8 cellular contexts compared by ENCODE assay signal in genomic region chr19:10565567-10566407, GRCh38. TPM values are rescaled to one million over a fixed set of nuclear protein-coding genes. Genes with fewer than 3 reads are reported as not detected.
DNase-seq lines count a peak whose midpoint lies in the region; ATAC-seq and TF ChIP-seq lines count a peak whose summit lies in the region.

Gene KRI1 (minus strand): TSS chr19:10566010. CDS start chr19:10565999, 11 bp downstream.

- H3K4me1 ChIP-seq in cardiac muscle cell (ENCODE audit: low read depth) (peaks cover 10% of the 10 kb centered on the region), trophoblast cell (ENCODE audit: control insufficient read depth in 1 of 2, insufficient read depth in 2 of 2, low read length in 2 of 2) (peaks cover 9 to 14% of the 10 kb centered on the region in 2 experiments), tibial nerve (peaks cover 0 to 43% (median 34%) of the 10 kb centered on the region in 4 donors)

- peaks cover 9% of the 10 kb centered on the region for H3K79me2 ChIP-seq in trophoblast cell (ENCODE audit: control insufficient read depth, insufficient read depth, low read length, poor library complexity)

- peak; percentile 94 to 96 for TF ChIP-seq EP300 in tibial nerve (IDR thresholded peaks at IDR 0.05)

- peak within 1 kb of the TSS; percentile 93 for H3K18ac ChIP-seq in trophoblast cell (ENCODE audit: low read length)

- no peaks in the 10 kb centered on the region for H3K36me3 ChIP-seq in cardiac muscle cell
- peaks cover 6 to 9% of the 10 kb centered on the region in 2 experiments for H3K36me3 ChIP-seq in trophoblast cell (ENCODE audit: control insufficient read depth in 1 of 2, insufficient read depth in 2 of 2, low read length in 2 of 2)
- H3K36me3 ChIP-seq in tibial nerve, result peaks cover 0 to 28% (median 4%) of the 10 kb centered on the region in 3 donors

- peak within 1 kb of the TSS; percentile 22 for H3K4ac ChIP-seq in trophoblast cell (ENCODE audit: low read depth, low read length)

- TF ChIP-seq CTCF in GM12872 (IDR thresholded peaks at IDR 0.05; ENCODE audit: insufficient read depth, low read depth, low read length) (peak; percentile 54; the same call in 2 of the 3 replicates), cardiac muscle cell (IDR thresholded peaks at IDR 0.05; ENCODE audit: low read depth, low read length) (peak; percentile 20), tibial nerve (IDR thresholded peaks at IDR 0.05) (peak in 3 of 5 experiments; percentile 17 to 72 (median 69))

- H2BK120ac ChIP-seq in trophoblast cell (ENCODE audit: insufficient read depth, low read length, poor library complexity), result peak within 1 kb of the TSS; percentile 85

- H3K27ac ChIP-seq in cardiac muscle cell, result peak within 1 kb of the TSS; percentile 39
- no peak within 1 kb of the TSS for H3K27ac ChIP-seq in trophoblast cell (ENCODE audit: low read depth, low read length)
- peak within 1 kb of the TSS; percentile 91 to 96 (median 92) for H3K27ac ChIP-seq in tibial nerve

- peak within 1 kb of the TSS; percentile 18 for H2BK12ac ChIP-seq in trophoblast cell (ENCODE audit: low read length)

- ATAC-seq in HG02759 (IDR thresholded peaks at IDR 0.05; ENCODE audit: unreplicated experiment), result peak; percentile 55

- no CpG with 5 or more reads among the region's 94 CpGs for WGBS in trophoblast cell (ENCODE audit: extremely low coverage, insufficient coverage, insufficient read length)
- 0 to 1% methylated on average over 29 to 62 of the region's 94 CpGs for WGBS in tibial nerve, 2 donors

- H4K8ac ChIP-seq in trophoblast cell (ENCODE audit: low read depth, low read length), result peak within 1 kb of the TSS; percentile 92

- peak within 1 kb of the TSS; percentile 76 for H3K9ac ChIP-seq in trophoblast cell (ENCODE audit: low read length)

- H3K79me1 ChIP-seq in trophoblast cell (ENCODE audit: low read length), result peaks cover 9% of the 10 kb centered on the region

- peak within 1 kb of the TSS; percentile 79 for H2AK5ac ChIP-seq in trophoblast cell (ENCODE audit: low read length)

- TF ChIP-seq POLR2A in tibial nerve (IDR thresholded peaks at IDR 0.05), result peak; percentile 84 to 88

- peak; percentile 81 for DNase-seq in NCI-H1417 treated with DMSO at 0.1 percent for 48 hours (lab: John Stamatoyannopoulos, UW)
- DNase-seq in SW 1271 (lab: John Stamatoyannopoulos, UW), result peak; percentile 85 to 97
- peak; percentile 92 for DNase-seq in activated naive CD8-positive, alpha-beta T cell treated with anti-CD3 and anti-CD28 coated beads, Interleukin-2, amount 50 U/mL, for 16 hours (ENCODE audit: low read depth, low spot score)
- DNase-seq in cardiac muscle cell (ENCODE audit: low read depth in 1 of 2, low spot score in 1 of 2), result peak; percentile 98 to 99
- DNase-seq in trophoblast cell, result peak; percentile 98 to 99
- peak; percentile 96 to 97 for DNase-seq in tibial nerve (ENCODE audit: low spot score in 2 of 2)

- H3K14ac ChIP-seq in trophoblast cell (ENCODE audit: low read length), result peak within 1 kb of the TSS; percentile 96

- H4K12ac ChIP-seq in trophoblast cell (ENCODE audit: low read depth, low read length), result peak within 1 kb of the TSS; percentile 83

- peak within 1 kb of the TSS; percentile 80 for H2AFZ ChIP-seq in trophoblast cell (ENCODE audit: insufficient read depth, low read length, poor library complexity)

- H3K4me2 ChIP-seq in trophoblast cell (ENCODE audit: low read length), result peak within 1 kb of the TSS; percentile 78

- H3K27me3 ChIP-seq in cardiac muscle cell (peaks cover 8% of the 10 kb centered on the region), trophoblast cell (ENCODE audit: insufficient read depth, low read length) (no peaks in the 10 kb centered on the region), tibial nerve (no peaks in the 10 kb centered on the region)

- H3K9me3 ChIP-seq in cardiac muscle cell (ENCODE audit: low read depth) (no peaks in the 10 kb centered on the region), trophoblast cell (ENCODE audit: insufficient read depth, low read depth, low read length) (peaks cover 2% of the 10 kb centered on the region), tibial nerve (no peaks in the 10 kb centered on the region)

- H2BK5ac ChIP-seq in trophoblast cell (ENCODE audit: low read depth, low read length, poor library complexity), result peak within 1 kb of the TSS; percentile 26

- H4K91ac ChIP-seq in trophoblast cell (ENCODE audit: low read depth, low read length), result peak within 1 kb of the TSS; percentile 85

- peak within 1 kb of the TSS; percentile 78 for H3K4me3 ChIP-seq in cardiac muscle cell
- peak within 1 kb of the TSS; percentile 87 for H3K4me3 ChIP-seq in trophoblast cell (ENCODE audit: low read depth, low read length)
- peak within 1 kb of the TSS; percentile 82 to 100 (median 92) for H3K4me3 ChIP-seq in tibial nerve

- no peak within 1 kb of the TSS for H3K23ac ChIP-seq in trophoblast cell (ENCODE audit: low read length)

RNA-seq across cellular contexts. Expression of gene KRI1, which starts in this region (rescaled TPM):
- total RNA-seq in cardiac muscle cell (15.3 and 28.3 TPM in 2 replicates), tibial nerve (10 to 100 TPM; 22.9 to 27.9 (median 23.3) TPM)
- polyA plus RNA-seq in cardiac muscle cell, result 26.1 and 34.9 TPM in 2 replicates
- 12.3 and 12.6 TPM in 2 replicates for polyA plus RNA-seq in trophoblast cell (2013)
